In the genomic region with DNA sequence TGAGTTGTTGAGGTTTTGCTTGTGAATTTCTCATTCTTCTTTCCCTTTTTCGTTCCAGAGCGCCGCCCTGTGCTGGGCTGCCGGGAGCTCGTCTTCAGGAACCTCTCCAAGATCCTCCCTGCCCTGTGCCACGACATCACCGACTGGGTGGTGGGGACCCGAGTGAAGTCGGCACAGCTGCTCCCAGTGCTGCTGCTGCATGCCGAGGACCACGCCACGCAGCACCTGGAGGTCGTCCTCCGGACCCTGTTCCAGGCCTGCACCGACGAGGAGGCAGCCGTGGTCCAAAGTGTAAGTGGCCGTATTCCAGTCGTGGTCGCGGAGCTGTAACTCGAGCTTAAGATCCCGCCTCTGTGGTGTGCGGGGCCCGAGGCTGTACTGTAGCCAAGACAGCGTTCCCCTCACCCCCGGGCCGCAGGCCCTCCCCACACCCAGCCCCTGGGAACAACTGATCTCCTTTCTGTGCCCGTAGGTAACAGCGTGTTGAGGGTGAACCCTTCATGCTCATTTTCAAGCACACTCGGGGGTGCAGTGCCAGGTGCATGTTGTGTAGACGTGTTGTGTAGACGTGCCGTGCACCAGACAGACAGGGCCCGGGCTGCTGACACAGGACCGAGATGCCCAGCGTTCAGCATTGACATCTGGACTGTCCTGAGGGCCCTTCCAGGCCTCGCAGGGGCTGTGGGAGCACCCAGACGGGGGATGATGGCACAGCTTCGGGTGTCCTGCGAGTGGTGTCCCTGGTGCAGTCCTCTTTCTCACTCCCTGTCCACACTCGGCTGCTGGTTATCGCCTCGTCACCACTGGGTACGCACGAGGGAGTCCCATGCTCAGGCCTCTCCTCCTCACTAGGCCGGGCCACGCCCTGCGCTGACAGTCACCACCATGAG, we compare ENCODE assay signal across 20 cellular contexts. TPM values are rescaled to one million over a fixed set of nuclear protein-coding genes. Genes with fewer than 3 reads are reported as not detected.
A peak's percentile ranks its signal among the peaks of the same experiment; 100 is the strongest.
DNase-seq lines count a peak whose midpoint lies in the region; ATAC-seq and TF ChIP-seq lines count a peak whose summit lies in the region.
"Had no signal": no experiment of that assay in that cellular context is flagged by ENCODE, and none has a peak within 500 bp of the region (broad histone marks: within the 10 kb centered on the region; RNA-seq: fewer than 3 reads in every experiment).

No MANE protein-coding gene starts in this region.

- no peak overlapping the region for H3K9ac ChIP-seq in PC-3 (ENCODE audit: low read length)

- H3K9me3 ChIP-seq in left ventricle myocardium inferior (replicated peaks): no peaks in the 10 kb centered on the region
- no peaks in the 10 kb centered on the region for H3K9me3 ChIP-seq in WERI-Rb-1 (ENCODE audit: severe bottlenecking)
- H3K9me3 ChIP-seq in mucosa of descending colon: no peaks in the 10 kb centered on the region
- no peaks in the 10 kb centered on the region for H3K9me3 ChIP-seq in spleen
- no peaks in the 10 kb centered on the region for H3K9me3 ChIP-seq in PC-3 (ENCODE audit: low read length)

- H3K4me3 ChIP-seq in left ventricle myocardium inferior: no peak overlapping the region
- no peak overlapping the region for H3K4me3 ChIP-seq in WERI-Rb-1 (ENCODE audit: low read depth, low read length)
- no peak overlapping the region for H3K4me3 ChIP-seq in mucosa of descending colon
- H3K4me3 ChIP-seq in spleen: no peak overlapping the region
- H3K4me3 ChIP-seq in PC-3 (ENCODE audit: low read length): no peak overlapping the region

- H3F3A ChIP-seq in PC-3 (ENCODE audit: low read length, unreplicated experiment): no peaks in the 10 kb centered on the region

- WGBS in spleen, 5 donors: 93 to 96% (median 94%) methylated on average over 44 to 49 of the region's 49 CpGs

- intact Hi-C loops in Right ventricle myocardium inferior (cut with DNase I) (no loop called here), left ventricle myocardium inferior (cut with micrococcal nuclease) (no loop called here), mucosa of descending colon (cut with DNase I, micrococcal nuclease) (no loop called here), spleen (cut with DNase I; ENCODE audit: low total_unique reads) (no loop called here), PC-3 (cut with micrococcal nuclease) (no loop called here)

- peaks cover 60% of the 10 kb centered on the region for H3K36me3 ChIP-seq in left ventricle myocardium inferior
- peaks cover 56% of the 10 kb centered on the region for H3K36me3 ChIP-seq in WERI-Rb-1
- H3K36me3 ChIP-seq in mucosa of descending colon (ENCODE audit: low read depth): peaks cover 8% of the 10 kb centered on the region
- peaks cover 0 to 96% (median 43%) of the 10 kb centered on the region in 6 donors for H3K36me3 ChIP-seq in spleen
- peaks cover 32% of the 10 kb centered on the region for H3K36me3 ChIP-seq in PC-3 (ENCODE audit: low read depth, low read length)

- no peaks in the 10 kb centered on the region for H4K20me1 ChIP-seq in PC-3 (ENCODE audit: low read length)

- TF ChIP-seq CTCF in left ventricle myocardium inferior (IDR thresholded peaks at IDR 0.05; ENCODE audit: borderline replicate concordance) (no peak), WERI-Rb-1 (IDR thresholded peaks at IDR 0.05; ENCODE audit: low read depth, low read length) (no peak), mucosa of descending colon (IDR thresholded peaks at IDR 0.05) (no peak), spleen (IDR thresholded peaks at IDR 0.05 in 8 of 11, conservative IDR thresholded peaks at IDR 0.05 in 3 of 11) (no peak), PC-3 (conservative IDR thresholded peaks at IDR 0.05; ENCODE audit: low read depth, low read length) (no peak)

- H3K4me2 ChIP-seq in PC-3 (ENCODE audit: low read length): no peak overlapping the region

- BruUV-seq in PC-3 (replicated peaks; lab: Mats Ljungman, UMichigan): no TSS peak

- H2AFZ ChIP-seq in PC-3 (ENCODE audit: low read length): no peak overlapping the region

- H3K27ac ChIP-seq in left ventricle myocardium inferior (replicated peaks): no peak overlapping the region
- H3K27ac ChIP-seq in WERI-Rb-1: no peak overlapping the region
- no peak overlapping the region for H3K27ac ChIP-seq in spleen
- no peak overlapping the region for H3K27ac ChIP-seq in PC-3 (ENCODE audit: low read length)
- H3K27ac ChIP-seq: C4-2B had no signal

- no peaks in the 10 kb centered on the region for H3K79me2 ChIP-seq in PC-3 (ENCODE audit: low read length)

- DNase-seq in Right ventricle myocardium inferior (ENCODE audit: missing footprints): peak; percentile 58
- no peak for DNase-seq in left ventricle myocardium inferior
- peak; percentile 2 for DNase-seq in WERI-Rb-1
- DNase-seq in mucosa of descending colon: peak in 2 of 3 donors; percentile 15 to 40
- DNase-seq in spleen: peak; percentile 63
- no peak for DNase-seq in PC-3
- DNase-seq: DMS53, GDM1, Karpas-422, MV-4-11, NCI-H1105 treated with DMSO at 0.1 percent for 48 hours, NCI-H1694, NCI-H2081, NCI-H2171, NCI-H345, NCI-H524, NCI-H82, SHP77 had no signal

- TF ChIP-seq POLR2A in spleen (IDR thresholded peaks at IDR 0.05): no peak

- H3K27me3 ChIP-seq in left ventricle myocardium inferior (ENCODE audit: low read depth): no peaks in the 10 kb centered on the region
- no peaks in the 10 kb centered on the region for H3K27me3 ChIP-seq in WERI-Rb-1 (ENCODE audit: insufficient read depth, low read depth, severe bottlenecking)
- H3K27me3 ChIP-seq in spleen (replicated peaks in 1 of 7): no peaks in the 10 kb centered on the region
- no peaks in the 10 kb centered on the region for H3K27me3 ChIP-seq in PC-3 (ENCODE audit: low read length)

- peaks cover 5% of the 10 kb centered on the region for H3K4me1 ChIP-seq in left ventricle myocardium inferior
- H3K4me1 ChIP-seq in mucosa of descending colon (ENCODE audit: low read depth): peaks cover under 1% of the 10 kb centered on the region
- H3K4me1 ChIP-seq in spleen: no peaks in the 10 kb centered on the region
- H3K4me1 ChIP-seq in PC-3 (ENCODE audit: insufficient read depth, low read length): no peaks in the 10 kb centered on the region

- no peaks in the 10 kb centered on the region for H3K9me2 ChIP-seq in PC-3 (replicated peaks; ENCODE audit: low read length)

- POLR2A ChIA-PET in PC-3 (lab: Charles Lee; ENCODE audit: unreplicated experiment): no interaction called here

- CTCF ChIA-PET in PC-3 (lab: Charles Lee): no interaction called here

- no peak for ATAC-seq in Right ventricle myocardium inferior
- ATAC-seq in mucosa of descending colon: no peak
- ATAC-seq in PC-3: no peak
- ATAC-seq in GM19328 (IDR thresholded peaks at IDR 0.05; ENCODE audit: unreplicated experiment): no peak

RNA-seq across cellular contexts. Expression of gene PRKAR1B, which starts 27.7 kb away (rescaled TPM):
- total RNA-seq in Right ventricle myocardium inferior (16.7 TPM), left ventricle myocardium inferior (14.2 TPM), mucosa of descending colon (10 to 100 TPM; 10.1 to 24.5 (median 24.4) TPM), spleen (10 to 100 TPM; 20.8 to 39.5 (median 23.8) TPM), PC-3 (2014; rRNA removed) (15.6 and 19.1 TPM in 2 replicates)
- 10 to 100 TPM in 2 of 3 donors, 1 to 10 TPM in 1; 9.9 to 30.2 (median 13.9) TPM for polyA plus RNA-seq in spleen

RNA-seq across cellular contexts. Expression of gene DNAAF5, which starts 28.3 kb away (rescaled TPM):
- total RNA-seq in Right ventricle myocardium inferior (17.7 TPM), left ventricle myocardium inferior (18.1 TPM), mucosa of descending colon (10 to 100 TPM; 29.4 to 43.0 (median 30.9) TPM), spleen (10 to 100 TPM; 13.7 to 22.4 (median 21.2) TPM), PC-3 (2014; rRNA removed) (66.3 and 73.7 TPM in 2 replicates)
- 1 to 10 TPM; 7.5 to 8.4 (median 7.7) TPM for polyA plus RNA-seq in spleen

Comparison
In these comparisons a context has a peak if more than half of its experiments do, and no peak if none do; other contexts are left out.
1. DNase-seq: peak in Right ventricle myocardium inferior (single experiment), WERI-Rb-1 (single experiment), mucosa of descending colon (2 of 3) and spleen (single experiment); none in left ventricle myocardium inferior (single experiment) and PC-3 (single experiment).